9 cellular contexts compared by ENCODE assay signal in genomic region chr15:88622605-88622975, GRCh38. TPM values are rescaled to one million over a fixed set of nuclear protein-coding genes. Genes with fewer than 3 reads are reported as not detected.
A peak's percentile ranks its signal among the peaks of the same experiment; 100 is the strongest.
DNase-seq lines count a peak whose midpoint lies in the region; ATAC-seq, FAIRE-seq and TF ChIP-seq lines count a peak whose summit lies in the region.
"Had no signal": no experiment of that assay in that cellular context is flagged by ENCODE, and none has a peak within 500 bp of the region (broad histone marks: within the 10 kb centered on the region; RNA-seq: fewer than 3 reads in every experiment).

No MANE protein-coding gene starts in this region.

- ATAC-seq in GM19043 (IDR thresholded peaks at IDR 0.05; ENCODE audit: low read depth, unreplicated experiment) (peak; percentile 4), RWPE2 (ENCODE audit: low read depth) (no peak), HG02885 (IDR thresholded peaks at IDR 0.05; ENCODE audit: poor library complexity, unreplicated experiment) (no peak)

- peak overlapping the region in 2 of 3 donors; percentile 7 to 79 for H3K9ac ChIP-seq in skeletal muscle tissue (ENCODE audit: low read depth in 1 of 3, low read length in 3 of 3)

- H3K27me3 ChIP-seq in RWPE2 (ENCODE audit: insufficient read depth, poor library complexity, severe bottlenecking): no peaks in the 10 kb centered on the region
- no peaks in the 10 kb centered on the region for H3K27me3 ChIP-seq in skeletal muscle tissue (ENCODE audit: control insufficient read depth in 3 of 3, insufficient read depth in 3 of 3, low read length in 3 of 3)

- H3K36me3 ChIP-seq in RWPE2 (ENCODE audit: low read depth) (peaks cover 42% of the 10 kb centered on the region), skeletal muscle tissue (ENCODE audit: control insufficient read depth in 3 of 3, insufficient read depth in 3 of 3, low read length in 3 of 3) (peaks cover 6 to 14% (median 7%) of the 10 kb centered on the region in 3 donors)

- H3K4me1 ChIP-seq in RWPE2 (ENCODE audit: insufficient read depth, poor library complexity, severe bottlenecking) (peaks cover 33% of the 10 kb centered on the region), skeletal muscle tissue (ENCODE audit: control insufficient read depth in 3 of 3, insufficient read depth in 3 of 3, low read length in 3 of 3) (peaks cover 17 to 45% (median 18%) of the 10 kb centered on the region in 3 donors)

- FAIRE-seq in RCC 7860 (lab: Jason Lieb, UNC): no peak

- DNase-seq in RWPE2 (ENCODE audit: low spot score) (no peak), fibroblast of the aortic adventitia (ENCODE audit: low read depth) (no peak), UCSD-AML1 (lab: John Stamatoyannopoulos, UW; ENCODE audit: unreplicated experiment) (no peak), AML-193 (lab: John Stamatoyannopoulos, UW) (no peak), RCC 7860 (ENCODE audit: low spot score) (no peak)

- TF ChIP-seq CTCF in RWPE2 (IDR thresholded peaks at IDR 0.05; ENCODE audit: poor library complexity, severe bottlenecking): no peak
- TF ChIP-seq CTCF in fibroblast of the aortic adventitia (IDR thresholded peaks at IDR 0.05; ENCODE audit: insufficient read depth, low read length): no peak

- peak overlapping the region; percentile 85 for H3K4me3 ChIP-seq in RWPE2 (ENCODE audit: severe bottlenecking)
- H3K4me3 ChIP-seq in fibroblast of the aortic adventitia (ENCODE audit: low read depth, low read length): peak overlapping the region; percentile 77
- H3K4me3 ChIP-seq in skeletal muscle tissue (ENCODE audit: low read length in 3 of 3): peak overlapping the region; percentile 82 to 90 (median 85)

- peak overlapping the region; percentile 90 for H3K27ac ChIP-seq in RWPE2 (ENCODE audit: poor library complexity, severe bottlenecking)
- H3K27ac ChIP-seq in skeletal muscle tissue (ENCODE audit: low read depth, low read length): peak overlapping the region; percentile 85

- no peaks in the 10 kb centered on the region for H3K9me3 ChIP-seq in RWPE2 (ENCODE audit: severe bottlenecking)
- no peaks in the 10 kb centered on the region for H3K9me3 ChIP-seq in skeletal muscle tissue (ENCODE audit: control insufficient read depth in 3 of 3, low read length in 3 of 3)

RNA-seq across cellular contexts. Expression of gene AEN, which starts 1.4 kb away (rescaled TPM):
- 20.8 and 36.6 TPM in 2 replicates for total RNA-seq in fibroblast of the aortic adventitia (ENCODE audit: low replicate concordance)
- 5.2 TPM for total RNA-seq in skeletal muscle tissue

RNA-seq across cellular contexts. Expression of gene ISG20, which starts 16.2 kb away (rescaled TPM):
- total RNA-seq in fibroblast of the aortic adventitia (ENCODE audit: low replicate concordance) (1.9 and 6.6 TPM in 2 replicates), skeletal muscle tissue (0.52 TPM)
- total RNA-seq: temporal lobe had no signal
